8 cellular contexts compared by ENCODE assay signal in genomic region chr10:71840177-71840711, GRCh38. TPM values are rescaled to one million over a fixed set of nuclear protein-coding genes. Genes with fewer than 3 reads are reported as not detected.
DNase-seq lines count a peak whose midpoint lies in the region; ATAC-seq and TF ChIP-seq lines count a peak whose summit lies in the region.

No MANE protein-coding gene starts in this region.

- no peaks in the 10 kb centered on the region for H3K27me3 Mint-ChIP-seq in CD8-positive, alpha-beta memory T cell

- H3K4me3 Mint-ChIP-seq in CD8-positive, alpha-beta memory T cell = peak overlapping the region in 1 of 7 donors; percentile 13

- H3K27me3 ChIP-seq in CD8-positive, alpha-beta memory T cell (ENCODE audit: insufficient read depth, low read length, poor library complexity, severe bottlenecking) = no peaks in the 10 kb centered on the region

- intact Hi-C loops in left ventricle myocardium superior (cut with micrococcal nuclease) = no loop called here

- H3K4me1 ChIP-seq in CD8-positive, alpha-beta memory T cell (ENCODE audit: insufficient read depth, low read length) = peaks cover 46% of the 10 kb centered on the region

- H3K4me1 Mint-ChIP-seq in CD8-positive, alpha-beta memory T cell = peaks cover 63 to 86% (median 75%) of the 10 kb centered on the region in 3 donors

- H3K27ac ChIP-seq in CD8-positive, alpha-beta memory T cell (ENCODE audit: low read depth, low read length) = no peak overlapping the region

- CTCF ChIA-PET in CD8-positive, alpha-beta memory T cell (lab: Charles Lee) = no interaction called here

- peak overlapping the region; percentile 13 for H3K4me3 ChIP-seq in retinal pigment epithelial cell (ENCODE audit: low read length)
- H3K4me3 ChIP-seq in CD8-positive, alpha-beta memory T cell (ENCODE audit: low read length) = no peak overlapping the region

- no peak for TF ChIP-seq CTCF in retinal pigment epithelial cell (conservative IDR thresholded peaks at IDR 0.05; ENCODE audit: low read depth, low read length)

- H3K36me3 Mint-ChIP-seq in CD8-positive, alpha-beta memory T cell = peaks cover 0 to 20% (median 2%) of the 10 kb centered on the region in 3 donors

- no peaks in the 10 kb centered on the region for H3K9me3 ChIP-seq in CD8-positive, alpha-beta memory T cell (ENCODE audit: low read length)

- DNase-seq in DMS 273 (lab: John Stamatoyannopoulos, UW; ENCODE audit: unreplicated experiment) (peak; percentile 93), NCI-H146 (lab: John Stamatoyannopoulos, UW) (peak; percentile 83), amniotic epithelial cell (ENCODE audit: low read depth) (peak; percentile 99), left ventricle myocardium superior (peak; percentile 78), retinal pigment epithelial cell (ENCODE audit: low read depth) (peak; percentile 96)
- no peak for DNase-seq in CD8-positive, alpha-beta memory T cell

- peak; percentile 64 for ATAC-seq in left ventricle myocardium superior
- no peak for ATAC-seq in HG03342 (IDR thresholded peaks at IDR 0.05; ENCODE audit: unreplicated experiment)
- no peak for ATAC-seq in HG03565 (IDR thresholded peaks at IDR 0.05; ENCODE audit: unreplicated experiment)

- peak overlapping the region in 2 of 8 donors; percentile 66 to 68 for H3K27ac Mint-ChIP-seq in CD8-positive, alpha-beta memory T cell

- H3K36me3 ChIP-seq in CD8-positive, alpha-beta memory T cell (ENCODE audit: insufficient read depth, low read length) = no peaks in the 10 kb centered on the region

- POLR2A ChIA-PET in CD8-positive, alpha-beta memory T cell (lab: Charles Lee) = no interaction called here

- H3K9me3 Mint-ChIP-seq in CD8-positive, alpha-beta memory T cell = no peaks in the 10 kb centered on the region

RNA-seq across cellular contexts. Expression of gene PSAP, which starts 10.8 kb away (rescaled TPM):
- 1,798 TPM for total RNA-seq in left ventricle myocardium superior
- 100 to 1,000 TPM; 115 to 119 TPM for total RNA-seq in CD8-positive, alpha-beta memory T cell
- 432 TPM for polyA plus RNA-seq in CD8-positive, alpha-beta memory T cell

Comparison
In these comparisons a context has a peak if more than half of its experiments do, and no peak if none do; other contexts are left out.
1. DNase-seq: peak in DMS 273 (single experiment), NCI-H146 (single experiment), amniotic epithelial cell (single experiment), left ventricle myocardium superior (single experiment) and retinal pigment epithelial cell (single experiment); none in CD8-positive, alpha-beta memory T cell (0 of 5).
2. RNA of gene PSAP, which starts 10.8 kb away (total RNA-seq): 1,798 TPM in left ventricle myocardium superior (single experiment); 115 to 119 TPM in CD8-positive, alpha-beta memory T cell; every median in the first group is over 10 times any median in the second.